In the genomic region with DNA sequence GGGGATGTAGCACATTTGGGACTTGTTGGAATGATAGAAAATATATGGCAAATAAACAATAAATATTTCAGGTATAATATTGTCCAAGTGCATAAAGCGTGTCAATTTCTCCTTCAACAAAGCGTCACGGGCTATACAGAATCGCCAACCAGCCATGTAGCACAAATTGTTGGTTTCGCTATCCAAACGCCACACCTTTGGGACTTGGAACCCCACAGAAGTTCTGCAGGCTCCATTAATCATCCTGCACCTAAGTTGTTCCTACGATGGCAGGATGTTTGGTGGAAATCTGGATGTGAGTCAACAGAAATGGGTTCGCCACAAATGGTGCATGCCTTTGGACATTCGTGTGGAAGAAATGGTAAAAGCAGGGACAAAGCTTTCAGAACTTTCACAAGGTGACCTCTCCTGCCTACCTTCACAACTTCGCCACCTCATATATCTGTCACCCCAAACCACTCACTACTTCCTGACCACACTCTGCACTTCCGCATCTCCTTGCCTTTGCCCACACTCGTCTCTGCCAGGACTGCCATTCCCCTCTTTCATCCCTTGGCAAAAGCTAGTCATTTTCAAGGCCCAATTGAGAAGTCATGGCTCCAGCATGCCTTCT, we compare ENCODE assay signal across 27 cellular contexts.
DNase-seq lines count a peak whose midpoint lies in the region; ATAC-seq and TF ChIP-seq lines count a peak whose summit lies in the region.
"Had no signal": no experiment of that assay in that cellular context is flagged by ENCODE, and none has a peak within 500 bp of the region (broad histone marks: within the 10 kb centered on the region; RNA-seq: fewer than 3 reads in every experiment).

No MANE protein-coding gene starts in this region.

- intact Hi-C loops in activated CD8-positive, alpha-beta T cell treated with anti-CD3 and anti-CD28 coated beads for 36 hours (cut with micrococcal nuclease): no loop called here

- H3K9me3 Mint-ChIP-seq in activated CD8-positive, alpha-beta T cell treated with anti-CD3 and anti-CD28 coated beads for 36 hours: no peaks in the 10 kb centered on the region
- no peaks in the 10 kb centered on the region for H3K9me3 Mint-ChIP-seq in activated CD8-positive, alpha-beta T cell treated with anti-CD3 and anti-CD28 coated beads, Interleukin-2, amount 10 ng/mL, durations not matched to agents 7 days and 5 days (ENCODE audit: insufficient read depth)
- H3K9me3 Mint-ChIP-seq: activated naive CD4-positive, alpha-beta T cell treated with anti-CD3 and anti-CD28 coated beads, Interleukin-2, amount 50 U/mL, for 72 hours had no signal

- H3K27ac Mint-ChIP-seq in activated CD8-positive, alpha-beta T cell treated with anti-CD3 and anti-CD28 coated beads for 36 hours: no peak overlapping the region
- no peak overlapping the region for H3K27ac Mint-ChIP-seq in activated CD8-positive, alpha-beta T cell treated with anti-CD3 and anti-CD28 coated beads, Interleukin-2, amount 10 ng/mL, durations not matched to agents 7 days and 5 days
- H3K27ac Mint-ChIP-seq: activated naive CD4-positive, alpha-beta T cell treated with anti-CD3 and anti-CD28 coated beads, Interleukin-2, amount 50 U/mL, for 72 hours had no signal

- H3K4me3 Mint-ChIP-seq in activated CD8-positive, alpha-beta T cell treated with anti-CD3 and anti-CD28 coated beads for 36 hours: no peak overlapping the region
- no peak overlapping the region for H3K4me3 Mint-ChIP-seq in activated CD8-positive, alpha-beta T cell treated with anti-CD3 and anti-CD28 coated beads, Interleukin-2, amount 10 ng/mL, durations not matched to agents 7 days and 5 days

- H3K36me3 Mint-ChIP-seq in activated CD8-positive, alpha-beta T cell treated with anti-CD3 and anti-CD28 coated beads for 36 hours (ENCODE audit: low read depth): no peaks in the 10 kb centered on the region
- no peaks in the 10 kb centered on the region for H3K36me3 Mint-ChIP-seq in activated CD8-positive, alpha-beta T cell treated with anti-CD3 and anti-CD28 coated beads, Interleukin-2, amount 10 ng/mL, durations not matched to agents 7 days and 5 days (ENCODE audit: low read depth)
- H3K36me3 Mint-ChIP-seq: activated naive CD4-positive, alpha-beta T cell treated with anti-CD3 and anti-CD28 coated beads, Interleukin-2, amount 50 U/mL, for 72 hours had no signal

- H3K4me3 ChIP-seq in subcutaneous abdominal adipose tissue (ENCODE audit: low read depth in 1 of 5, low read length in 5 of 5): no peak overlapping the region
- H3K4me3 ChIP-seq: esophagus muscularis mucosa, gastrocnemius medialis, HAP-1, K562, lower lobe of right lung, Peyer's patch, SJSA1, tibial artery had no signal

- H3K4me1 ChIP-seq in subcutaneous abdominal adipose tissue (ENCODE audit: control insufficient read depth in 5 of 5, insufficient read depth in 5 of 5, low read length in 5 of 5): peaks cover 7 to 49% (median 28%) of the 10 kb centered on the region in 5 donors
- H3K4me1 ChIP-seq: HAP-1, Peyer's patch had no signal

- ATAC-seq in activated CD8-positive, alpha-beta T cell treated with anti-CD3 and anti-CD28 coated beads for 36 hours: no peak
- ATAC-seq in activated CD8-positive, alpha-beta T cell treated with anti-CD3 and anti-CD28 coated beads, Interleukin-2, amount 10 ng/mL, durations not matched to agents 7 days and 5 days: no peak
- ATAC-seq in HG03354 (IDR thresholded peaks at IDR 0.05; ENCODE audit: poor library complexity, severe bottlenecking, unreplicated experiment): no peak
- ATAC-seq: gastrocnemius medialis, K562, lower lobe of right lung had no signal

- peak overlapping the region; percentile 48 for H3K27ac ChIP-seq in epithelial cell of prostate
- H3K27ac ChIP-seq in subcutaneous abdominal adipose tissue (ENCODE audit: low read depth, low read length): peak overlapping the region; percentile 13
- H3K27ac ChIP-seq: esophagus muscularis mucosa, gastrocnemius medialis, lower lobe of right lung, Peyer's patch, SJSA1, tibial artery had no signal

- CTCF ChIA-PET in activated CD8-positive, alpha-beta T cell treated with anti-CD3 and anti-CD28 coated beads for 36 hours (lab: Charles Lee): interaction anchor here (1.2 kb wide), 1 partner anchor 20 kb away, joined by 4 read pairs; no protein-coding TSS in a partner anchor
- CTCF ChIA-PET in activated CD8-positive, alpha-beta T cell treated with anti-CD3 and anti-CD28 coated beads, Interleukin-2, amount 10 ng/mL, durations not matched to agents 7 days and 5 days (lab: Charles Lee): no interaction called here

- H3K27me3 Mint-ChIP-seq in activated CD8-positive, alpha-beta T cell treated with anti-CD3 and anti-CD28 coated beads for 36 hours: peaks cover 5% of the 10 kb centered on the region
- peaks cover 18% of the 10 kb centered on the region for H3K27me3 Mint-ChIP-seq in activated CD8-positive, alpha-beta T cell treated with anti-CD3 and anti-CD28 coated beads, Interleukin-2, amount 10 ng/mL, durations not matched to agents 7 days and 5 days (ENCODE audit: low read depth)

- peak; percentile 17 for DNase-seq in activated CD8-positive, alpha-beta T cell treated with anti-CD3 and anti-CD28 coated beads for 36 hours
- no peak for DNase-seq in activated CD8-positive, alpha-beta T cell treated with anti-CD3 and anti-CD28 coated beads, Interleukin-2, amount 10 ng/mL, durations not matched to agents 7 days and 5 days
- DNase-seq in NOMO-1 treated with dmso at 0.1 percent for 144 hours (lab: John Stamatoyannopoulos, UW; ENCODE audit: unreplicated experiment) (peak; percentile 51), epithelial cell of prostate (ENCODE audit: low read depth, low spot score) (no peak), NCI-H1105 treated with DMSO at 0.1 percent for 48 hours (lab: John Stamatoyannopoulos, UW) (no peak)
- DNase-seq in stimulated activated CD4-positive, alpha-beta T cell treated with anti-CD3 and anti-CD28 coated beads, Interleukin-4, amount 100 ng/mL, for 1 hour: no peak
- DNase-seq: activated CD4-positive, alpha-beta T cell treated with anti-CD3 and anti-CD28 coated beads for 48 hours; BE2C; effector CD8-positive, alpha-beta T cell; gastrocnemius medialis; hypothalamus; lower lobe of right lung; MV-4-11; NCI-H187 treated with DMSO at 0.1 percent for 48 hours; NCI-H748 treated with DMSO at 0.1 percent for 48 hours; nucleus accumbens; Peyer's patch; stimulated activated naive CD4-positive, alpha-beta T cell; T-helper 1 cell; tibial artery had no signal

- H3K9ac ChIP-seq in subcutaneous abdominal adipose tissue (ENCODE audit: low read length in 5 of 5): no peak overlapping the region

- POLR2A ChIA-PET in activated CD8-positive, alpha-beta T cell treated with anti-CD3 and anti-CD28 coated beads for 36 hours (lab: Charles Lee): no interaction called here
- POLR2A ChIA-PET in activated CD8-positive, alpha-beta T cell treated with anti-CD3 and anti-CD28 coated beads, Interleukin-2, amount 10 ng/mL, durations not matched to agents 7 days and 5 days (lab: Charles Lee): no interaction called here

- H3K4me1 Mint-ChIP-seq in activated CD8-positive, alpha-beta T cell treated with anti-CD3 and anti-CD28 coated beads for 36 hours (ENCODE audit: low read depth): peaks cover 3% of the 10 kb centered on the region
- peaks cover 9% of the 10 kb centered on the region for H3K4me1 Mint-ChIP-seq in activated CD8-positive, alpha-beta T cell treated with anti-CD3 and anti-CD28 coated beads, Interleukin-2, amount 10 ng/mL, durations not matched to agents 7 days and 5 days (ENCODE audit: low read depth)

- peaks cover 0 to under 1% (median 0%) of the 10 kb centered on the region in 5 donors for H3K27me3 ChIP-seq in subcutaneous abdominal adipose tissue (ENCODE audit: control insufficient read depth in 5 of 5, insufficient read depth in 4 of 5, low read length in 5 of 5)
- H3K27me3 ChIP-seq: BE2C, esophagus muscularis mucosa, gastrocnemius medialis, Peyer's patch, SJSA1, tibial artery had no signal

- no peaks in the 10 kb centered on the region for H3K9me3 ChIP-seq in subcutaneous abdominal adipose tissue (ENCODE audit: control insufficient read depth in 5 of 5, low read length in 5 of 5)
- H3K9me3 ChIP-seq: BE2C, esophagus muscularis mucosa, gastrocnemius medialis, HAP-1, lower lobe of right lung, Peyer's patch, SJSA1, tibial artery had no signal

- no peak for TF ChIP-seq CTCF in activated CD8-positive, alpha-beta T cell treated with anti-CD3 and anti-CD28 coated beads for 36 hours (IDR thresholded peaks at IDR 0.05)

- H3K36me3 ChIP-seq in subcutaneous abdominal adipose tissue (ENCODE audit: control insufficient read depth in 5 of 5, insufficient read depth in 5 of 5, low read length in 5 of 5): no peaks in the 10 kb centered on the region
- H3K36me3 ChIP-seq: BE2C, esophagus muscularis mucosa, gastrocnemius medialis, HAP-1, lower lobe of right lung, Peyer's patch, SJSA1, tibial artery had no signal

Comparison
In these comparisons a context has a peak if more than half of its experiments do, and no peak if none do; other contexts are left out.
1. DNase-seq: peak in activated CD8-positive, alpha-beta T cell treated with anti-CD3 and anti-CD28 coated beads for 36 hours (single experiment) and NOMO-1 treated with dmso at 0.1 percent for 144 hours (single experiment); none in activated CD8-positive, alpha-beta T cell treated with anti-CD3 and anti-CD28 coated beads, Interleukin-2, amount 10 ng/mL, durations not matched to agents 7 days and 5 days (single experiment), epithelial cell of prostate (single experiment), stimulated activated CD4-positive, alpha-beta T cell treated with anti-CD3 and anti-CD28 coated beads, Interleukin-4, amount 100 ng/mL, for 1 hour (single experiment) and NCI-H1105 treated with DMSO at 0.1 percent for 48 hours (single experiment).